Comparison of ENCODE assay signal across 8 cellular contexts in the genomic region with DNA sequence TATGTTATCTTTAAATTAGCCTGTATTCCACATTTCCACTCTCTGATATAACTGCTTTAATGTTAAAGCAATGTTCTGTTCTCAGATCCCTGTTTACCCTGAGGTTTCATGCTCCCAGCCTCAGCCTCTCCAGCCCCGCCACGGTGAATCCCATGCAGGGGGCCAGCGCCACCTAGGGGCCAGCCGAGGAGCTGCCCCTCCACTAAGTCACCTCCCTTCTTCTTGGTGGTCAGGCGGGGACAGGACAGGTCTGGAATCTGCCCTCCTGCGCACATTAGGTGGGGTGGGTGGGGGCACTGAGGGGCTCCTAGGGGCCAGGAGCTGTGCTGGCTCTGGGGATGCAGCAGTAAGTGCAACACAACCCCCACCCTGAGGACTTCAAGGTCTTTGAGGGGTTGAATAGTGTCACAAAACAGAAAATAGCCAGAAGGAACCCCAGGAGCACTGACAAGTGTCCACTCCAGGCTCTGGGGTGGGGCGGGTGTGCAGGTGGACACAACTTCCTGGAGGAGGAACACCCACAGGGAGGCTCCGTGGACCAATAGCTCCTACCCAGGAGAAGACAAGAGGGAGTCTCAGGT.
DNase-seq lines count a peak whose midpoint lies in the region; ATAC-seq, FAIRE-seq and TF ChIP-seq lines count a peak whose summit lies in the region.

No MANE protein-coding gene starts in this region.

- TF ChIP-seq CTCF in DOHH2 (IDR thresholded peaks at IDR 0.05; ENCODE audit: low read depth, low read length, poor library complexity, severe bottlenecking) (peak; percentile 99), H1 (IDR thresholded peaks at IDR 0.05; ENCODE audit: control extremely low read depth in 1 of 3, insufficient read depth in 1 of 3, low read depth in 1 of 3, low read length in 3 of 3) (peak; percentile 92 to 99 (median 94))

- no peak overlapping the region for H2BK120ac ChIP-seq in H1 (replicated peaks; ENCODE audit: low read depth, low read length)

- no peak for FAIRE-seq in H1 (lab: Jason Lieb, UNC)

- no peaks in the 10 kb centered on the region for H3K23me2 ChIP-seq in H1 (ENCODE audit: low read depth, low read length)

- no peak overlapping the region for H3K4me2 ChIP-seq in DOHH2 (ENCODE audit: low read length)
- no peak overlapping the region for H3K4me2 ChIP-seq in H1 (ENCODE audit: insufficient read depth in 1 of 2, low read depth in 2 of 2, low read length in 2 of 2)

- no peaks in the 10 kb centered on the region for H3K79me2 ChIP-seq in DOHH2 (ENCODE audit: control insufficient read depth, low read length)
- H3K79me2 ChIP-seq in H1 (ENCODE audit: control insufficient read depth in 1 of 2, insufficient read depth in 2 of 2, low read length in 2 of 2), result no peaks in the 10 kb centered on the region

- H3F3A ChIP-seq in DOHH2 (ENCODE audit: control insufficient read depth, insufficient read depth), result no peaks in the 10 kb centered on the region

- TF ChIP-seq RAD21 in H1 (IDR thresholded peaks at IDR 0.05 in 1 of 2, conservative IDR thresholded peaks at IDR 0.05 in 1 of 2; ENCODE audit: low read depth in 2 of 2, low read length in 2 of 2), result peak; percentile 88 to 92

- TF ChIP-seq POLR2A in H1 (IDR thresholded peaks at IDR 0.05; ENCODE audit: control extremely low read depth in 1 of 2, low read depth in 2 of 2, low read length in 2 of 2), result no peak

- H3K4me1 ChIP-seq in DOHH2 (ENCODE audit: control insufficient read depth, low read length) (peaks cover 39% of the 10 kb centered on the region), H1 (replicated peaks in 1 of 4; ENCODE audit: control insufficient read depth in 3 of 4, insufficient read depth in 4 of 4, low read length in 3 of 4) (peaks cover 0 to 8% (median 2%) of the 10 kb centered on the region in 4 experiments; a peak in 3 of 7 replicates)

- H2BK5ac ChIP-seq in H1 (ENCODE audit: low read depth, low read length), result no peak overlapping the region

- H2AK5ac ChIP-seq in H1 (ENCODE audit: low read depth, low read length), result no peak overlapping the region

- H3K23ac ChIP-seq in H1 (ENCODE audit: insufficient read length), result no peak overlapping the region

- H2BK15ac ChIP-seq in H1 (ENCODE audit: low read length), result no peak overlapping the region

- no peak overlapping the region for H4K8ac ChIP-seq in H1 (ENCODE audit: extremely low read depth, insufficient read depth, low read length)

- no peak overlapping the region for H3K9ac ChIP-seq in H1 (replicated peaks in 1 of 4; ENCODE audit: extremely low read depth in 1 of 4, low read depth in 3 of 4, low read length in 3 of 4)

- no peak for TF ChIP-seq EP300 in H1 (IDR thresholded peaks at IDR 0.05; ENCODE audit: borderline replicate concordance in 1 of 2, low read depth in 2 of 2, low read length in 2 of 2)

- H3K18ac ChIP-seq in H1 (ENCODE audit: extremely low read depth, low read length), result peak overlapping the region; percentile 24; the same call in 1 of the 2 replicates

- H3K27me3 ChIP-seq in DOHH2 (ENCODE audit: control insufficient read depth, low read length) (peaks cover 3% of the 10 kb centered on the region), H1 (replicated peaks in 1 of 4; ENCODE audit: control insufficient read depth in 3 of 4, extremely low read depth in 1 of 4, insufficient read depth in 3 of 4, low read length in 3 of 4) (no peaks in the 10 kb centered on the region)

- H2AFZ ChIP-seq in H1 (ENCODE audit: low read length), result no peak overlapping the region

- no peak for ATAC-seq in GM21381 (IDR thresholded peaks at IDR 0.05; ENCODE audit: unreplicated experiment)

- POLR2A ChIA-PET in H1 (lab: Charles Lee; ENCODE audit: partially characterized antibody), result interaction anchor here (0.6 to 1.6 kb wide), 7 partner anchors 19 to 166 kb away, joined by 3 to 5 read pairs (median 3); a partner anchor contains a TSS

- H2BK12ac ChIP-seq in H1 (ENCODE audit: low read depth, low read length), result peak overlapping the region; percentile 29; the same call in 1 of the 2 replicates

- no peak overlapping the region for H3K4ac ChIP-seq in H1 (replicated peaks; ENCODE audit: insufficient read length, low read depth, low read length)

- 18% methylated on average over 7 of the region's 8 CpGs; no CpG with 5 or more reads in 1 of the 2 experiments for WGBS in H1 (ENCODE audit: extremely low coverage in 1 of 2, insufficient coverage in 1 of 2, insufficient read length in 1 of 2, insufficient replicate concordance in 2 of 2, low coverage in 1 of 2, low lambda C conversion rate in 2 of 2, missing lambda C conversion rate in 1 of 2), 2 experiments

- H3K9me2 ChIP-seq in DOHH2 (replicated peaks; ENCODE audit: control insufficient read depth, low read length), result no peaks in the 10 kb centered on the region

- H3K27ac ChIP-seq in DOHH2 (ENCODE audit: low read depth, low read length), result no peak overlapping the region
- no peak overlapping the region for H3K27ac ChIP-seq in H1 (ENCODE audit: low read depth, low read length)

- H3K9me3 ChIP-seq in DOHH2 (ENCODE audit: control insufficient read depth, insufficient read depth, low read length), result no peaks in the 10 kb centered on the region
- H3K9me3 ChIP-seq in H1 (ENCODE audit: insufficient read depth in 2 of 2, low read depth in 1 of 2, low read length in 1 of 2), result no peaks in the 10 kb centered on the region

- H3K14ac ChIP-seq in H1 (ENCODE audit: insufficient read length), result no peak overlapping the region

- H3K36me3 ChIP-seq in DOHH2 (ENCODE audit: control insufficient read depth, low read length) (no peaks in the 10 kb centered on the region), H1 (ENCODE audit: control insufficient read depth in 2 of 4, insufficient read depth in 4 of 4, low read length in 3 of 4) (no peaks in the 10 kb centered on the region)

- H3K4me3 ChIP-seq in DOHH2 (ENCODE audit: low read length) (no peak overlapping the region), H1 (ENCODE audit: extremely low read depth in 1 of 4, insufficient read depth in 2 of 4, low read depth in 3 of 4, low read length in 4 of 4) (no peak overlapping the region)

- H4K20me1 ChIP-seq in DOHH2 (ENCODE audit: control insufficient read depth, insufficient read depth, low read depth, low read length) (no peaks in the 10 kb centered on the region), H1 (replicated peaks in 1 of 2; ENCODE audit: control insufficient read depth in 1 of 2, insufficient read depth in 2 of 2, low read length in 2 of 2) (peaks cover 0 to 2% of the 10 kb centered on the region in 2 experiments)

- no peak overlapping the region for H2BK20ac ChIP-seq in H1 (ENCODE audit: low read length)

- CTCF ChIA-PET in H1 (lab: Charles Lee; ENCODE audit: partially characterized antibody), result interaction anchor here (0.6 to 5.3 kb wide), 50 partner anchors 8 to 864 kb away, joined by 3 to 83 read pairs (median 5); a partner anchor contains a TSS

- no peak overlapping the region for H4K91ac ChIP-seq in H1 (replicated peaks; ENCODE audit: insufficient read length, low read length)

- no peaks in the 10 kb centered on the region for H3K79me1 ChIP-seq in H1 (ENCODE audit: low read depth, low read length)

- H4K5ac ChIP-seq in H1 (ENCODE audit: insufficient read length, low read depth, low read length), result no peak overlapping the region

- DNase-seq in HS-27A (ENCODE audit: low read depth) (peak; percentile 42), NOMO-1 treated with dmso at 0.1 percent for 144 hours (lab: John Stamatoyannopoulos, UW; ENCODE audit: unreplicated experiment) (peak; percentile 79), H1 (ENCODE audit: low read depth in 1 of 2, low spot score in 2 of 2) (peak; percentile 23 to 94), middle frontal gyrus (ENCODE audit: extremely low spot score, low spot score) (peak; percentile 54)
- peak; percentile 62 to 81 (median 80) for DNase-seq in activated CD8-positive, alpha-beta memory T cell treated with anti-CD3 and anti-CD28 coated beads for 48 hours (ENCODE audit: low read depth in 2 of 3, low spot score in 2 of 3)
- peak; percentile 65 for DNase-seq in stimulated activated CD8-positive, alpha-beta memory T cell treated with anti-CD3 and anti-CD28 coated beads, Interleukin-4, amount 100 ng/mL, for 24 hours (ENCODE audit: low read depth)

- H3K56ac ChIP-seq in H1 (replicated peaks; ENCODE audit: insufficient read length, low read depth, low read length), result no peak overlapping the region

TF ChIP-seq in H1, 55 proteins besides CTCF, POLR2A, EP300 and RAD21:
- no peak for TF ChIP-seq CBX5 (IDR thresholded peaks at IDR 0.05; ENCODE audit: low read depth, low read length)
- TF ChIP-seq, protein P1, sequence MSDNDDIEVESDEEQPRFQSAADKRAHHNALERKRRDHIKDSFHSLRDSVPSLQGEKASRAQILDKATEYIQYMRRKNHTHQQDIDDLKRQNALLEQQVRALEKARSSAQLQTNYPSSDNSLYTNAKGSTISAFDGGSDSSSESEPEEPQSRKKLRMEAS (IDR thresholded peaks at IDR 0.05), result 0 out of 2 replicates have a peak, but pooled peaks have one; percentile 17
